Comparison of ENCODE assay signal across 18 cellular contexts in genomic region chr7:19392246-19392645, GRCh38.
DNase-seq lines count a peak whose midpoint lies in the region; ATAC-seq and TF ChIP-seq lines count a peak whose summit lies in the region.
"Had no signal": no experiment of that assay in that cellular context is flagged by ENCODE, and none has a peak within 500 bp of the region (broad histone marks: within the 10 kb centered on the region; RNA-seq: fewer than 3 reads in every experiment).

No MANE protein-coding gene starts in this region.

- H3K27ac ChIP-seq in ascending aorta = no peak overlapping the region
- H3K27ac ChIP-seq: neural progenitor cell had no signal

- H3K4me3 Mint-ChIP-seq in chondrocyte (ENCODE audit: unreplicated experiment) = no peak overlapping the region
- no peak overlapping the region for H3K4me3 Mint-ChIP-seq in mesothelial cell of epicardium
- H3K4me3 Mint-ChIP-seq: activated CD4-positive, alpha-beta memory T cell treated with anti-CD3 and anti-CD28 coated beads, Interleukin-2, amount 10 ng/mL, durations not matched to agents 7 days and 5 days; IgD-negative memory B cell; immature natural killer cell; neural progenitor cell; stimulated activated memory B cell treated with anti-CD40 and anti-IgM and Interleukin-4, amounts not matched to agents 10 μg/mL and 1 μg/mL and 100 μg/mL, for 72 hours; type B pancreatic cell had no signal

- in situ Hi-C loops in Caki2 (cut with HindIII; ENCODE audit: low pct_unique_long_range_greater_than_20kb, low sequenced_read_pairs) = no loop called here

- H3K4me1 ChIP-seq in ascending aorta = no peaks in the 10 kb centered on the region
- H3K4me1 ChIP-seq: neural progenitor cell had no signal

- H3K36me3 Mint-ChIP-seq in chondrocyte (ENCODE audit: low read depth) (no peaks in the 10 kb centered on the region), mesothelial cell of epicardium (peaks cover 10% of the 10 kb centered on the region)
- H3K36me3 Mint-ChIP-seq: neural progenitor cell; stimulated activated memory B cell treated with anti-CD40 and anti-IgM and Interleukin-4, amounts not matched to agents 10 μg/mL and 1 μg/mL and 100 μg/mL, for 72 hours; type B pancreatic cell had no signal

- H3K36me3 ChIP-seq in ascending aorta = no peaks in the 10 kb centered on the region
- H3K36me3 ChIP-seq: neural progenitor cell had no signal

- no peaks in the 10 kb centered on the region for H3K27me3 Mint-ChIP-seq in chondrocyte (ENCODE audit: low read depth)
- H3K27me3 Mint-ChIP-seq in mesothelial cell of epicardium (ENCODE audit: low read depth) = no peaks in the 10 kb centered on the region
- H3K27me3 Mint-ChIP-seq: activated CD4-positive, alpha-beta memory T cell treated with anti-CD3 and anti-CD28 coated beads, Interleukin-2, amount 10 ng/mL, durations not matched to agents 7 days and 5 days; stimulated activated memory B cell treated with anti-CD40 and anti-IgM and Interleukin-4, amounts not matched to agents 10 μg/mL and 1 μg/mL and 100 μg/mL, for 72 hours; type B pancreatic cell had no signal

- H3K4me3 ChIP-seq in ascending aorta = no peak overlapping the region
- H3K4me3 ChIP-seq: neural progenitor cell had no signal

- TF ChIP-seq CTCF in chondrocyte (IDR thresholded peaks at IDR 0.05) (no peak), mesothelial cell of epicardium (IDR thresholded peaks at IDR 0.05; ENCODE audit: unreplicated experiment) (no peak), ascending aorta (IDR thresholded peaks at IDR 0.05) (no peak)

- H3K4me1 Mint-ChIP-seq in chondrocyte (ENCODE audit: low read depth) (peaks cover 10% of the 10 kb centered on the region), mesothelial cell of epicardium (peaks cover 8% of the 10 kb centered on the region)
- H3K4me1 Mint-ChIP-seq: activated CD4-positive, alpha-beta memory T cell treated with anti-CD3 and anti-CD28 coated beads, Interleukin-2, amount 10 ng/mL, durations not matched to agents 7 days and 5 days; IgD-negative memory B cell; neural progenitor cell; stimulated activated memory B cell treated with anti-CD40 and anti-IgM and Interleukin-4, amounts not matched to agents 10 μg/mL and 1 μg/mL and 100 μg/mL, for 72 hours had no signal

- no peaks in the 10 kb centered on the region for H3K9me3 Mint-ChIP-seq in chondrocyte (ENCODE audit: low read depth)
- peaks cover 20% of the 10 kb centered on the region for H3K9me3 Mint-ChIP-seq in mesothelial cell of epicardium
- H3K9me3 Mint-ChIP-seq: neural progenitor cell had no signal

- peaks cover 0 to 2% of the 10 kb centered on the region in 2 donors for H3K9me3 ChIP-seq in ascending aorta
- H3K9me3 ChIP-seq: SK-N-SH had no signal

- DNase-seq in Caki2 (ENCODE audit: low read depth) (peak; percentile 79), NCI-H226 (peak; percentile 53), chondrocyte (ENCODE audit: low spot score) (no peak), mesothelial cell of epicardium (ENCODE audit: low spot score in 2 of 2, unreplicated experiment in 2 of 2) (no peak), ascending aorta (ENCODE audit: low spot score in 2 of 2) (no peak), amygdala (lab: John Stamatoyannopoulos, UW) (no peak), NCI-H510A treated with DMSO at 0.1 percent for 48 hours (lab: John Stamatoyannopoulos, UW) (no peak)
- DNase-seq: activated CD4-positive, alpha-beta memory T cell treated with anti-CD3 and anti-CD28 coated beads, Interleukin-2, amount 10 ng/mL, durations not matched to agents 7 days and 5 days; activated effector memory CD4-positive, alpha-beta T cell treated with anti-CD3 and anti-CD28 coated beads, Interleukin-2, amount 50 U/mL, for 16 hours; effector CD8-positive, alpha-beta T cell; immature natural killer cell; mesendoderm; SK-N-SH had no signal

- H3K27ac Mint-ChIP-seq in chondrocyte (ENCODE audit: unreplicated experiment) = peak overlapping the region; percentile 9
- H3K27ac Mint-ChIP-seq in mesothelial cell of epicardium = peak overlapping the region; percentile 0
- H3K27ac Mint-ChIP-seq: activated CD4-positive, alpha-beta memory T cell treated with anti-CD3 and anti-CD28 coated beads, Interleukin-2, amount 10 ng/mL, durations not matched to agents 7 days and 5 days; IgD-negative memory B cell; immature natural killer cell; neural progenitor cell; stimulated activated memory B cell treated with anti-CD40 and anti-IgM and Interleukin-4, amounts not matched to agents 10 μg/mL and 1 μg/mL and 100 μg/mL, for 72 hours; type B pancreatic cell had no signal

- no peaks in the 10 kb centered on the region for H3K27me3 ChIP-seq in ascending aorta
- H3K27me3 ChIP-seq: neural progenitor cell had no signal

- no peak for ATAC-seq in GM21737 (IDR thresholded peaks at IDR 0.05; ENCODE audit: unreplicated experiment)
- ATAC-seq: stimulated activated memory B cell treated with anti-CD40 and anti-IgM and Interleukin-4, amounts not matched to agents 10 μg/mL and 1 μg/mL and 100 μg/mL, for 72 hours had no signal

- intact Hi-C loops in ascending aorta (cut with DNase I) = no loop called here

Comparison
In these comparisons a context has a peak if more than half of its experiments do, and no peak if none do; other contexts are left out.
1. DNase-seq: peak in Caki2 (single experiment) and NCI-H226 (single experiment); none in chondrocyte (single experiment), mesothelial cell of epicardium (0 of 2), ascending aorta (0 of 2), amygdala (0 of 56) and NCI-H510A treated with DMSO at 0.1 percent for 48 hours (single experiment).